In the genomic region with DNA sequence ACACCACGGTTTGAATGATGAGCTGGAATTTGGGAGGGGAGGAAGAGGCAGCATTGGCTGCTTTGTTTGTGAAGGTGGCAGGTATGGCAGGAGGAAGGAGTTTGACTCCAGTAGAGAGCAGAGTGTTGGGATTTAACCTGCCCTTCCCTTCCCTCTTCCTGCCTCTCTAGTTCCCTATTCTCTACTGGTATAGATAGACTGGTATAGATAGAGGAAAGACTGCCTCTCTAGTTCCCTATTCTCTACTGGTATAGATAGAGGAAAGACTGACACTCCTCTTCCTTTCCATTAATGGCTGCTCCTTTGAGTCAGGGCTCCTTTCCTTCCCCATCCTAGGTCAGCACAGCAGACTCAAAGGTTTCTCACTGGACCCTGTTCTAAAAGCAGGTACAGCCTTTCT, we compare ENCODE assay signal across 26 cellular contexts. TPM values are rescaled to one million over a fixed set of nuclear protein-coding genes. Genes with fewer than 3 reads are reported as not detected.
DNase-seq lines count a peak whose midpoint lies in the region; ATAC-seq and TF ChIP-seq lines count a peak whose summit lies in the region.
"Had no signal": no experiment of that assay in that cellular context is flagged by ENCODE, and none has a peak within 500 bp of the region (broad histone marks: within the 10 kb centered on the region; RNA-seq: fewer than 3 reads in every experiment).

No MANE protein-coding gene starts in this region.

- H3K4me3 Mint-ChIP-seq in immature natural killer cell: no peak overlapping the region
- H3K4me3 Mint-ChIP-seq in stimulated activated memory B cell treated with anti-CD40 and anti-IgM and Interleukin-4, amounts not matched to agents 10 μg/mL and 1 μg/mL and 100 μg/mL, for 72 hours: no peak overlapping the region
- H3K4me3 Mint-ChIP-seq: stimulated activated effector memory CD8-positive, alpha-beta T cell treated with anti-CD3 and anti-CD28 coated beads, Interleukin-12 subunit alpha, Interleukin-12 subunit beta, amount 100 ng/mL, for 72 hours had no signal

- H3K36me3 ChIP-seq in right atrium auricular region: peaks cover 89% of the 10 kb centered on the region

- no peaks in the 10 kb centered on the region for H3K27me3 Mint-ChIP-seq in immature natural killer cell (ENCODE audit: low read depth in 3 of 3)
- no peaks in the 10 kb centered on the region for H3K27me3 Mint-ChIP-seq in stimulated activated memory B cell treated with anti-CD40 and anti-IgM and Interleukin-4, amounts not matched to agents 10 μg/mL and 1 μg/mL and 100 μg/mL, for 72 hours

- H3K27ac Mint-ChIP-seq in immature natural killer cell: peak overlapping the region; percentile 41 to 85 (median 76)
- H3K27ac Mint-ChIP-seq in stimulated activated memory B cell treated with anti-CD40 and anti-IgM and Interleukin-4, amounts not matched to agents 10 μg/mL and 1 μg/mL and 100 μg/mL, for 72 hours: peak overlapping the region; percentile 70
- H3K27ac Mint-ChIP-seq: stimulated activated effector memory CD8-positive, alpha-beta T cell treated with anti-CD3 and anti-CD28 coated beads, Interleukin-12 subunit alpha, Interleukin-12 subunit beta, amount 100 ng/mL, for 72 hours had no signal

- intact Hi-C loops in Right ventricle myocardium superior (cut with DNase I): no loop called here

- DNase-seq in Right ventricle myocardium superior (no peak), right atrium auricular region (ENCODE audit: low spot score) (no peak), SKM-1 (lab: John Stamatoyannopoulos, UW; ENCODE audit: unreplicated experiment) (peak; percentile 8), immature natural killer cell (no peak)
- no peak for DNase-seq in activated CD4-positive, alpha-beta T cell treated with anti-CD3 and anti-CD28 coated beads for 1 hour
- no peak for DNase-seq in stimulated activated naive CD4-positive, alpha-beta T cell treated with Interleukin-2 at 50 U/mL for 16 hours (lab: John Stamatoyannopoulos, UW)
- DNase-seq: ACHN; activated CD4-positive, alpha-beta T cell treated with anti-CD3 and anti-CD28 coated beads, Interleukin-2, amount 50 U/mL, for 4 hours; activated gamma-delta T cell treated with Interleukin-2 at 50 U/mL for 16 hours; activated T-cell treated with anti-CD3 and anti-CD28 coated beads for 4 hours; amygdala; C1 segment of cervical spinal cord; head of caudate nucleus; MM.1S; NCI-H1694 treated with DMSO at 0.1 percent for 48 hours; NCI-H526 treated with DMSO at 0.1 percent for 48 hours; psoas muscle; stimulated activated CD4-positive, alpha-beta T cell treated with anti-CD3 and anti-CD28 coated beads, Interleukin-1b, Interleukin-23, amount 100 ng/mL, for 48 hours had no signal

- no peaks in the 10 kb centered on the region for H3K27me3 ChIP-seq in right atrium auricular region
- H3K27me3 ChIP-seq: cardiac muscle cell, vagina had no signal

- no peak overlapping the region for H3K27ac ChIP-seq in right atrium auricular region
- H3K27ac ChIP-seq: cardiac muscle cell, psoas muscle, vagina had no signal

- H3K4me1 Mint-ChIP-seq in immature natural killer cell: peaks cover 33 to 36% of the 10 kb centered on the region in 2 donors
- peaks cover 50% of the 10 kb centered on the region for H3K4me1 Mint-ChIP-seq in stimulated activated memory B cell treated with anti-CD40 and anti-IgM and Interleukin-4, amounts not matched to agents 10 μg/mL and 1 μg/mL and 100 μg/mL, for 72 hours

- H3K9me3 ChIP-seq in right atrium auricular region: no peaks in the 10 kb centered on the region
- H3K9me3 ChIP-seq: psoas muscle, vagina had no signal

- TF ChIP-seq CTCF in right atrium auricular region (IDR thresholded peaks at IDR 0.05): no peak

- ATAC-seq in Right ventricle myocardium superior (ENCODE audit: poor library complexity): peak; percentile 35
- ATAC-seq in stimulated activated memory B cell treated with anti-CD40 and anti-IgM and Interleukin-4, amounts not matched to agents 10 μg/mL and 1 μg/mL and 100 μg/mL, for 72 hours: no peak
- ATAC-seq in GM18861 (IDR thresholded peaks at IDR 0.05; ENCODE audit: unreplicated experiment): no peak
- ATAC-seq: psoas muscle; stimulated activated effector memory CD8-positive, alpha-beta T cell treated with anti-CD3 and anti-CD28 coated beads, Interleukin-12 subunit alpha, Interleukin-12 subunit beta, amount 100 ng/mL, for 72 hours had no signal

- H3K4me3 ChIP-seq in right atrium auricular region: no peak overlapping the region
- H3K4me3 ChIP-seq: cardiac muscle cell, psoas muscle, vagina had no signal

- H3K9me3 Mint-ChIP-seq in immature natural killer cell: no peaks in the 10 kb centered on the region
- no peaks in the 10 kb centered on the region for H3K9me3 Mint-ChIP-seq in stimulated activated memory B cell treated with anti-CD40 and anti-IgM and Interleukin-4, amounts not matched to agents 10 μg/mL and 1 μg/mL and 100 μg/mL, for 72 hours
- H3K9me3 Mint-ChIP-seq: stimulated activated effector memory CD8-positive, alpha-beta T cell treated with anti-CD3 and anti-CD28 coated beads, Interleukin-12 subunit alpha, Interleukin-12 subunit beta, amount 100 ng/mL, for 72 hours had no signal

- no peaks in the 10 kb centered on the region for H3K4me1 ChIP-seq in right atrium auricular region
- H3K4me1 ChIP-seq: psoas muscle, vagina had no signal

- H3K36me3 Mint-ChIP-seq in immature natural killer cell: peaks cover 18 to 58% (median 31%) of the 10 kb centered on the region in 3 donors
- peaks cover 82% of the 10 kb centered on the region for H3K36me3 Mint-ChIP-seq in stimulated activated memory B cell treated with anti-CD40 and anti-IgM and Interleukin-4, amounts not matched to agents 10 μg/mL and 1 μg/mL and 100 μg/mL, for 72 hours

RNA-seq across cellular contexts. Expression of a gene that starts 8.4 kb away (rescaled TPM):
- total RNA-seq in Right ventricle myocardium superior (not detected), right atrium auricular region (not detected)
- polyA plus RNA-seq in immature natural killer cell: under 1 TPM in 1 of 3 donors, not detected in 2; 0.18 TPM
- total RNA-seq: cardiac muscle cell, dermis microvascular lymphatic vessel endothelial cell, H4, skeletal muscle tissue, vagina had no signal

RNA-seq across cellular contexts. Expression of a gene that starts 50.3 kb away (rescaled TPM):
- total RNA-seq in Right ventricle myocardium superior (139 TPM), right atrium auricular region (100 to 1,000 TPM in 1 of 2 donors, 10 to 100 TPM in 1; 97.9 to 137 TPM)
- 10 to 100 TPM; 13.1 to 28.5 (median 17.2) TPM for polyA plus RNA-seq in immature natural killer cell
